Comparison of ENCODE assay signal across 8 cellular contexts in genomic region chr5:127564002-127564769, GRCh38. TPM values are rescaled to one million over a fixed set of nuclear protein-coding genes. Genes with fewer than 3 reads are reported as not detected.
DNase-seq lines count a peak whose midpoint lies in the region; ATAC-seq and TF ChIP-seq lines count a peak whose summit lies in the region.

No MANE protein-coding gene starts in this region.

- H2AFZ ChIP-seq in parathyroid adenoma, result peak overlapping the region; percentile 44

- H3K9ac ChIP-seq in parathyroid adenoma, result no peak overlapping the region

- H3K79me2 ChIP-seq in parathyroid adenoma, result no peaks in the 10 kb centered on the region

- H3K27me3 ChIP-seq in foreskin keratinocyte, result peaks cover 24% of the 10 kb centered on the region
- H3K27me3 ChIP-seq in parathyroid adenoma (ENCODE audit: control insufficient read depth, insufficient read depth, low read length), result no peaks in the 10 kb centered on the region

- no peaks in the 10 kb centered on the region for H3K9me3 Mint-ChIP-seq in activated CD8-positive, alpha-beta T cell treated with anti-CD3 and anti-CD28 coated beads, Interleukin-2, amount 10 ng/mL, durations not matched to agents 7 days and 5 days (ENCODE audit: insufficient read depth)

- no peak overlapping the region for H3K4me3 Mint-ChIP-seq in activated CD8-positive, alpha-beta T cell treated with anti-CD3 and anti-CD28 coated beads, Interleukin-2, amount 10 ng/mL, durations not matched to agents 7 days and 5 days

- DNase-seq in DMS153 (lab: John Stamatoyannopoulos, UW), result peak; percentile 1
- peak; percentile 67 for DNase-seq in NCI-H748 (lab: John Stamatoyannopoulos, UW; ENCODE audit: unreplicated experiment)
- peak; percentile 63 for DNase-seq in activated CD8-positive, alpha-beta T cell treated with anti-CD3 and anti-CD28 coated beads, Interleukin-2, amount 10 ng/mL, durations not matched to agents 7 days and 5 days
- peak; percentile 15 to 37 for DNase-seq in foreskin keratinocyte
- no peak for DNase-seq in 8988T

- POLR2A ChIA-PET in activated CD8-positive, alpha-beta T cell treated with anti-CD3 and anti-CD28 coated beads, Interleukin-2, amount 10 ng/mL, durations not matched to agents 7 days and 5 days (lab: Charles Lee), result no interaction called here

- peak; percentile 39 for ATAC-seq in GM19438 (IDR thresholded peaks at IDR 0.05; ENCODE audit: low read depth, unreplicated experiment)
- ATAC-seq in HG03457 (IDR thresholded peaks at IDR 0.05; ENCODE audit: unreplicated experiment), result peak; percentile 28
- ATAC-seq in activated CD8-positive, alpha-beta T cell treated with anti-CD3 and anti-CD28 coated beads, Interleukin-2, amount 10 ng/mL, durations not matched to agents 7 days and 5 days, result peak; percentile 74
- peak; percentile 85 for ATAC-seq in foreskin keratinocyte

- H3K27ac Mint-ChIP-seq in activated CD8-positive, alpha-beta T cell treated with anti-CD3 and anti-CD28 coated beads, Interleukin-2, amount 10 ng/mL, durations not matched to agents 7 days and 5 days, result no peak overlapping the region

- no peaks in the 10 kb centered on the region for H3K36me3 Mint-ChIP-seq in activated CD8-positive, alpha-beta T cell treated with anti-CD3 and anti-CD28 coated beads, Interleukin-2, amount 10 ng/mL, durations not matched to agents 7 days and 5 days (ENCODE audit: low read depth)

- no peak overlapping the region for H3K4me3 ChIP-seq in parathyroid adenoma (ENCODE audit: low read depth, low read length)

- H3K27me3 Mint-ChIP-seq in activated CD8-positive, alpha-beta T cell treated with anti-CD3 and anti-CD28 coated beads, Interleukin-2, amount 10 ng/mL, durations not matched to agents 7 days and 5 days (ENCODE audit: low read depth), result peaks cover 18% of the 10 kb centered on the region

- H3K4me2 ChIP-seq in parathyroid adenoma (ENCODE audit: low read length), result no peak overlapping the region

- TF ChIP-seq CTCF in foreskin keratinocyte (conservative IDR thresholded peaks at IDR 0.05), result peak; percentile 82
- peak; percentile 63 for TF ChIP-seq CTCF in parathyroid adenoma (IDR thresholded peaks at IDR 0.05)

- no peak overlapping the region for H3K27ac ChIP-seq in foreskin keratinocyte
- H3K27ac ChIP-seq in parathyroid adenoma, result no peak overlapping the region

- peaks cover 10% of the 10 kb centered on the region for H3K4me1 Mint-ChIP-seq in activated CD8-positive, alpha-beta T cell treated with anti-CD3 and anti-CD28 coated beads, Interleukin-2, amount 10 ng/mL, durations not matched to agents 7 days and 5 days (ENCODE audit: low read depth)

- CTCF ChIA-PET in activated CD8-positive, alpha-beta T cell treated with anti-CD3 and anti-CD28 coated beads, Interleukin-2, amount 10 ng/mL, durations not matched to agents 7 days and 5 days (lab: Charles Lee), result interaction anchor here (0.8 to 2.2 kb wide), 10 partner anchors 11 to 1111 kb away, joined by 3 to 14 read pairs (median 4); no protein-coding TSS in a partner anchor

- H3K9me3 ChIP-seq in parathyroid adenoma (ENCODE audit: control insufficient read depth, low read length), result no peaks in the 10 kb centered on the region

- H3K4me1 ChIP-seq in foreskin keratinocyte (peaks cover 3% of the 10 kb centered on the region), parathyroid adenoma (no peaks in the 10 kb centered on the region)

- no peaks in the 10 kb centered on the region for H3K36me3 ChIP-seq in parathyroid adenoma (ENCODE audit: control insufficient read depth, insufficient read depth, low read length)

RNA-seq across cellular contexts. Expression of gene PRRC1, which starts 46.7 kb away (rescaled TPM):
- 10 to 100 TPM; 36.0 to 41.3 TPM for total RNA-seq in activated CD8-positive, alpha-beta T cell treated with anti-CD3 and anti-CD28 coated beads, Interleukin-2, amount 10 ng/mL, durations not matched to agents 7 days and 5 days
- total RNA-seq in foreskin keratinocyte, result 45.2 and 55.1 TPM in 2 replicates
- 21.4 and 22.1 TPM in 2 replicates for polyA plus RNA-seq in foreskin keratinocyte

Comparison
In these comparisons a context has a peak if more than half of its experiments do, and no peak if none do; other contexts are left out.
1. ATAC-seq: peak in every context shown above with its lines; median percentile 85 in foreskin keratinocyte; 74 in activated CD8-positive, alpha-beta T cell treated with anti-CD3 and anti-CD28 coated beads, Interleukin-2, amount 10 ng/mL, durations not matched to agents 7 days and 5 days; 39 in GM19438; 28 in HG03457.